Comparison of ENCODE assay signal across 29 cellular contexts in the genomic region with DNA sequence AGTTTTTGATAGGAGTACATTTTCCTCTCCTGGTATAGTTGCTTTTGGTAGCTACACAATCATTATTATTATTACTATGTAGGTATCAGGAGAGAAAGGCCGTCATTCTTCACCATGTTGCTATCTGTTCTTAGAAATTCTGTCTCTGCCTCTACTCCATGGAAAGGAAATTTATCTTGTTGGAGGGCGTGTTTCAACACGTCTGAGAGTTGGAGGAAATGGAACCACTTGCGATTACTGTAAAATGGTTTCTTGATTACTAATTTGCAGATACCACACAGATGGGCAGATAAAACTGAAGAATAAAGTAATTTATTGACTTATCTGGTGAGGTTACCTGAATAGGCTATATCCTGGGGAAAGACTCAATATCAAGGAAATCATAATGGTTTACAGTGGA.
"Had no signal": no experiment of that assay in that cellular context is flagged by ENCODE, and none has a peak within 500 bp of the region (broad histone marks: within the 10 kb centered on the region; RNA-seq: fewer than 3 reads in every experiment).

No MANE protein-coding gene starts in this region.

- H3K27me3 ChIP-seq: body of pancreas, SJSA1 had no signal

- H3K4me1 Mint-ChIP-seq: activated CD4-positive, alpha-beta T cell treated with anti-CD3 and anti-CD28 coated beads, Interleukin-2, amount 10 ng/mL, durations not matched to agents 24 days and 14 days; activated naive CD8-positive, alpha-beta T cell treated with anti-CD3 and anti-CD28 coated beads, Interleukin-2, amount 10 ng/mL, durations not matched to agents 7 days and 5 days had no signal

- H3K9me3 ChIP-seq: body of pancreas, SJSA1, SK-N-SH had no signal

- H3K4me1 ChIP-seq: body of pancreas, SJSA1 had no signal

- H3K9me2 ChIP-seq: SK-N-SH had no signal

- H3K36me3 ChIP-seq: SJSA1 had no signal

- H3K4me2 ChIP-seq: SK-N-SH had no signal

- H3K27ac ChIP-seq: body of pancreas, SJSA1 had no signal

- H3K36me3 Mint-ChIP-seq: activated naive CD8-positive, alpha-beta T cell treated with anti-CD3 and anti-CD28 coated beads, Interleukin-2, amount 10 ng/mL, durations not matched to agents 7 days and 5 days had no signal

- H3K9me3 Mint-ChIP-seq: activated naive CD8-positive, alpha-beta T cell treated with anti-CD3 and anti-CD28 coated beads, Interleukin-2, amount 10 ng/mL, durations not matched to agents 7 days and 5 days; activated T-cell treated with anti-CD3 and anti-CD28 coated beads, Interleukin-2, amount 50 U/mL, for 4 hours; activated T-helper 1 cell treated with anti-CD3 and anti-CD28 coated beads, Interleukin-12 subunit alpha, Interleukin-12 subunit beta, Interleukin-2, Interleukin-4 antibody, amounts not matched to agents 30 ng/mL and 10 ng/mL and 1 ng/mL, durations not matched to agents 14 hours and 24 hours and 36 hours; T-helper 1 cell treated with Interleukin-12 subunit alpha and Interleukin-12 subunit beta and Interleukin-4 antibody, amounts not matched to agents 30 μg/mL and 1 μg/mL, for 36 hours had no signal

- H3K4me3 Mint-ChIP-seq: activated CD4-positive, alpha-beta T cell treated with anti-CD3 and anti-CD28 coated beads, Interleukin-2, amount 10 ng/mL, durations not matched to agents 24 days and 14 days; activated naive CD8-positive, alpha-beta T cell treated with anti-CD3 and anti-CD28 coated beads, Interleukin-2, amount 10 ng/mL, durations not matched to agents 7 days and 5 days; activated T-cell treated with anti-CD3 and anti-CD28 coated beads, Interleukin-2, amount 50 U/mL, for 4 hours; activated T-helper 1 cell treated with anti-CD3 and anti-CD28 coated beads, Interleukin-12 subunit alpha, Interleukin-12 subunit beta, Interleukin-2, Interleukin-4 antibody, amounts not matched to agents 30 ng/mL and 10 ng/mL and 1 ng/mL, durations not matched to agents 14 hours and 24 hours and 36 hours; T-helper 1 cell treated with Interleukin-12 subunit alpha and Interleukin-12 subunit beta and Interleukin-4 antibody, amounts not matched to agents 30 μg/mL and 1 μg/mL, for 36 hours; T-helper 2 cell treated with Interferon-gamma antibody and Interleukin-4, amounts not matched to agents 5 μg/mL and 100 μg/mL, for 36 hours had no signal

- DNase-seq: activated CD4-positive, alpha-beta T cell treated with anti-CD3 and anti-CD28 coated beads, Interleukin-2, amount 10 ng/mL, durations not matched to agents 24 days and 14 days; activated CD4-positive, alpha-beta T cell treated with anti-CD3 and anti-CD28 coated beads, Interleukin-2, amount 50 U/mL, for 48 hours; activated CD8-positive, alpha-beta memory T cell treated with anti-CD3 and anti-CD28 coated beads, Interleukin-2, amount 50 U/mL, for 4 hours; activated naive CD4-positive, alpha-beta T cell treated with anti-CD3 and anti-CD28 coated beads, Interleukin-2, amount 50 U/mL, for 16 hours; activated naive CD8-positive, alpha-beta T cell treated with anti-CD3 and anti-CD28 coated beads, Interleukin-2, amount 10 ng/mL, durations not matched to agents 7 days and 5 days; activated T-cell treated with anti-CD3 and anti-CD28 coated beads for 4 hours; activated T-cell treated with anti-CD3 and anti-CD28 coated beads, Interleukin-2, amount 50 U/mL, for 4 hours; amygdala; body of pancreas; central memory CD4-positive, alpha-beta T cell; Kasumi-1; KG1; MM.1S; MV-4-11; NCI-H1092; NCI-H1436 treated with DMSO at 0.1 percent for 48 hours; NCI-H187; NCI-H2029 treated with DMSO at 0.1 percent for 48 hours; NCI-H2171 treated with DMSO at 0.1 percent for 48 hours; NCI-H226; NCI-H446 treated with DMSO at 0.1 percent for 48 hours; NCI-H524; SHP77 treated with DMSO at 0.1 percent for 48 hours; SK-N-SH had no signal

- H3K27ac Mint-ChIP-seq: activated CD4-positive, alpha-beta T cell treated with anti-CD3 and anti-CD28 coated beads, Interleukin-2, amount 10 ng/mL, durations not matched to agents 24 days and 14 days; activated naive CD8-positive, alpha-beta T cell treated with anti-CD3 and anti-CD28 coated beads, Interleukin-2, amount 10 ng/mL, durations not matched to agents 7 days and 5 days; activated T-helper 1 cell treated with anti-CD3 and anti-CD28 coated beads, Interleukin-12 subunit alpha, Interleukin-12 subunit beta, Interleukin-2, Interleukin-4 antibody, amounts not matched to agents 30 ng/mL and 10 ng/mL and 1 ng/mL, durations not matched to agents 14 hours and 24 hours and 36 hours; T-helper 1 cell treated with Interleukin-12 subunit alpha and Interleukin-12 subunit beta and Interleukin-4 antibody, amounts not matched to agents 30 μg/mL and 1 μg/mL, for 36 hours; T-helper 2 cell treated with Interferon-gamma antibody and Interleukin-4, amounts not matched to agents 5 μg/mL and 100 μg/mL, for 36 hours had no signal

- H3K27me3 Mint-ChIP-seq: activated CD4-positive, alpha-beta T cell treated with anti-CD3 and anti-CD28 coated beads, Interleukin-2, amount 10 ng/mL, durations not matched to agents 24 days and 14 days; activated naive CD8-positive, alpha-beta T cell treated with anti-CD3 and anti-CD28 coated beads, Interleukin-2, amount 10 ng/mL, durations not matched to agents 7 days and 5 days had no signal

- ATAC-seq: activated T-cell treated with anti-CD3 and anti-CD28 coated beads, Interleukin-2, amount 50 U/mL, for 4 hours; body of pancreas; Panc1 had no signal

- H3K9ac ChIP-seq: SK-N-SH had no signal

- H3K4me3 ChIP-seq: body of pancreas, SJSA1 had no signal
